21 cellular contexts compared by ENCODE assay signal in genomic region chr2:206647985-206648384, GRCh38. TPM values are rescaled to one million over a fixed set of nuclear protein-coding genes. Genes with fewer than 3 reads are reported as not detected.
DNase-seq lines count a peak whose midpoint lies in the region; ATAC-seq, FAIRE-seq and TF ChIP-seq lines count a peak whose summit lies in the region.
"Had no signal": no experiment of that assay in that cellular context is flagged by ENCODE, and none has a peak within 500 bp of the region (broad histone marks: within the 10 kb centered on the region; RNA-seq: fewer than 3 reads in every experiment).

No MANE protein-coding gene starts in this region.

- H3K9me3 ChIP-seq in HepG2 (ENCODE audit: low read length) (no peaks in the 10 kb centered on the region), right lobe of liver (no peaks in the 10 kb centered on the region), SK-N-MC (ENCODE audit: low read depth, low read length) (no peaks in the 10 kb centered on the region)
- H3K9me3 ChIP-seq: A549, HAP-1 had no signal

- no peak overlapping the region for H3K4me2 ChIP-seq in HepG2 (ENCODE audit: low read depth, low read length)
- H3K4me2 ChIP-seq: A549 had no signal

- H3K79me2 ChIP-seq in HepG2 (ENCODE audit: insufficient read depth, low read length), result no peaks in the 10 kb centered on the region

- H4K20me1 ChIP-seq in HepG2 (ENCODE audit: insufficient read depth, low read length), result no peaks in the 10 kb centered on the region

- CTCF ChIA-PET in HepG2 (lab: Yijun Ruan, JAX; ENCODE audit: low intra/inter-chr PET ratio, low total read pairs), result no interaction called here

- TF ChIP-seq RAD21 in HepG2 (CRISPR knock-in tag; IDR thresholded peaks at IDR 0.05), result no peak

- BruUV-seq in HepG2 (replicated peaks; lab: Mats Ljungman, UMichigan), result no TSS peak

- intact Hi-C loops in HepG2 (cut with micrococcal nuclease; ENCODE audit: unreplicated experiment) (no loop called here), right lobe of liver (cut with DNase I) (no loop called here), left ventricle myocardium superior (cut with micrococcal nuclease) (no loop called here)

- ATAC-seq in HepG2 (no peak), right lobe of liver (no peak), left ventricle myocardium superior (no peak)
- ATAC-seq: A549 had no signal

- H3K27me3 ChIP-seq in HepG2 (ENCODE audit: control insufficient read depth in 1 of 2, insufficient read depth in 2 of 2, low read length in 2 of 2) (no peaks in the 10 kb centered on the region), right lobe of liver (no peaks in the 10 kb centered on the region)

- WGBS in HepG2 (ENCODE audit: low lambda C conversion rate), result 0% methylated on average over 1 of the region's 1 CpG
- 54% methylated on average over 1 of the region's 1 CpG for WGBS in right lobe of liver (ENCODE audit: insufficient coverage, low coverage, low lambda C conversion rate, missing lambda C conversion rate)

- H3K4me1 ChIP-seq in HepG2 (ENCODE audit: insufficient read depth, low read length), result no peaks in the 10 kb centered on the region
- no peaks in the 10 kb centered on the region for H3K4me1 ChIP-seq in right lobe of liver
- H3K4me1 ChIP-seq: A549, HAP-1 had no signal

- in situ Hi-C loops in HepG2 (cut with HindIII; ENCODE audit: extremely low pct_ligation_motif_present, low pct_unique_long_range_greater_than_20kb), result no loop called here

- H3K4me3 ChIP-seq in HepG2 (replicated peaks in 1 of 3; ENCODE audit: insufficient read depth in 1 of 3, low read depth in 2 of 3, low read length in 3 of 3), result no peak overlapping the region
- no peak overlapping the region for H3K4me3 ChIP-seq in right lobe of liver
- H3K4me3 ChIP-seq in SK-N-MC, result no peak overlapping the region
- H3K4me3 ChIP-seq: A549, HAP-1 had no signal

- H3K36me3 ChIP-seq in HepG2 (replicated peaks in 1 of 2; ENCODE audit: control insufficient read depth in 1 of 2, insufficient read depth in 2 of 2, low read length in 2 of 2) (no peaks in the 10 kb centered on the region), right lobe of liver (no peaks in the 10 kb centered on the region), SK-N-MC (ENCODE audit: insufficient read depth, low read length) (no peaks in the 10 kb centered on the region)
- H3K36me3 ChIP-seq: HAP-1 had no signal

- no peak for TF ChIP-seq CTCF in HepG2 (CRISPR knock-in tag; IDR thresholded peaks at IDR 0.05)
- TF ChIP-seq CTCF in right lobe of liver (IDR thresholded peaks at IDR 0.05), result no peak
- TF ChIP-seq CTCF in GM10266 (IDR thresholded peaks at IDR 0.05; ENCODE audit: control insufficient read depth, insufficient read depth, low read depth, missing control alignments), result no peak

- POLR2A ChIA-PET in HepG2 (lab: Yijun Ruan, JAX), result no interaction called here

- no peak for FAIRE-seq in HepG2 (lab: Jason Lieb, UNC)
- FAIRE-seq: A549, HTR-8/SVneo had no signal

- H2AFZ ChIP-seq in HepG2 (ENCODE audit: low read length), result no peak overlapping the region

- H3K27ac ChIP-seq in HepG2 (ENCODE audit: extremely low read length, insufficient read depth, low read length) (no peak overlapping the region), right lobe of liver (no peak overlapping the region), SK-N-MC (no peak overlapping the region; the same call in 1 of the 2 replicates)
- H3K27ac ChIP-seq: A549, HL-60, RWPE1 had no signal

- DNase-seq in HepG2 (ENCODE audit: low spot score) (no peak), right lobe of liver (no peak), SK-N-MC (ENCODE audit: low read depth, low spot score) (peak; percentile 30), fibroblast of peridontal ligament (ENCODE audit: extremely low read depth) (peak; percentile 7), left ventricle myocardium superior (no peak), NCI-H774 (lab: John Stamatoyannopoulos, UW) (no peak), NCI-H2107 (lab: John Stamatoyannopoulos, UW) (no peak), GM10266 (ENCODE audit: extremely low spot score) (no peak)
- DNase-seq: C1 segment of cervical spinal cord, DMS 273 treated with DMSO at 0.1 percent for 48 hours, KBM-7, NCI-H1436, NCI-H2029, NCI-H2227 treated with DMSO at 0.1 percent for 48 hours, NCI-H524 treated with DMSO at 0.1 percent for 48 hours had no signal

- no peak overlapping the region for H3K9ac ChIP-seq in HepG2 (ENCODE audit: insufficient read depth, low read depth, low read length)
- no peak overlapping the region for H3K9ac ChIP-seq in SK-N-MC (ENCODE audit: insufficient read length)

- TF ChIP-seq EP300 in HepG2 (IDR thresholded peaks at IDR 0.05; ENCODE audit: low read depth in 2 of 2, low read length in 2 of 2) (no peak), HepG2 (CRISPR knock-in tag; IDR thresholded peaks at IDR 0.05; ENCODE audit: borderline replicate concordance) (no peak)

- TF ChIP-seq POLR2A in HepG2 (IDR thresholded peaks at IDR 0.05; ENCODE audit: insufficient read depth in 1 of 2, low read depth in 2 of 2, low read length in 2 of 2), result no peak
- no peak for TF ChIP-seq POLR2A in right lobe of liver (IDR thresholded peaks at IDR 0.05)

TF ChIP-seq in HepG2, 621 proteins besides CTCF, POLR2A, EP300 and RAD21:
- TF ChIP-seq KDM4B (CRISPR knock-in tag; IDR thresholded peaks at IDR 0.05), result no peak
- TF ChIP-seq ATF4 (CRISPR knock-in tag; IDR thresholded peaks at IDR 0.05), result peak in 1 of 2 experiments; percentile 44; a peak in 1 of 4 replicates
- TF ChIP-seq MTF1 (CRISPR knock-in tag; IDR thresholded peaks at IDR 0.05), result no peak
- TF ChIP-seq ZBTB4 (CRISPR knock-in tag; IDR thresholded peaks at IDR 0.05; ENCODE audit: borderline replicate concordance), result no peak
- TF ChIP-seq CEBPB (IDR thresholded peaks at IDR 0.05; ENCODE audit: borderline replicate concordance, low read depth, low read length), result peak; percentile 43; the same call in 1 of the 2 replicates

RNA-seq across cellular contexts. Expression of gene FAM237A, which starts 5.7 kb away (rescaled TPM):
- total RNA-seq in HepG2 (2016; rRNA removed; fragmentation: Illumina TruSeq; extraction: Trizol) (not detected in 2 replicates), right lobe of liver (not detected), left ventricle myocardium superior (2.0 TPM)
- not detected in 2 replicates for total RNA-seq in HepG2 (2016; cell fraction: cytosol; rRNA removed; fragmentation: Illumina TruSeq; extraction: Trizol; ENCODE audit: low read depth)
- total RNA-seq in HepG2 (2016; cell fraction: insoluble cytoplasmic fraction; rRNA removed; fragmentation: Illumina TruSeq; extraction: Trizol), result not detected in 2 replicates
- not detected in 2 replicates for total RNA-seq in HepG2 (2016; cell fraction: membrane; rRNA removed; fragmentation: Illumina TruSeq; extraction: Trizol)
- not detected in 2 replicates for total RNA-seq in HepG2 (2016; cell fraction: nucleus; rRNA removed; fragmentation: Illumina TruSeq; extraction: Trizol)
- polyA plus RNA-seq in HepG2 (2011; rRNA removed), result not detected in 2 replicates
- not detected in 2 replicates for polyA plus RNA-seq in HepG2 (2011; cell fraction: cytosol; rRNA removed)
- not detected in 2 replicates for polyA plus RNA-seq in HepG2 (2011; cell fraction: nucleus; rRNA removed)
- not detected in 2 replicates for polyA plus RNA-seq in HepG2 (2012)
- polyA plus RNA-seq in HepG2 (2016; cell fraction: cytosol; fragmentation: Illumina TruSeq; extraction: Trizol; ENCODE audit: low read depth), result not detected in 2 replicates
- polyA plus RNA-seq in HepG2 (2016; cell fraction: insoluble cytoplasmic fraction; fragmentation: Illumina TruSeq; extraction: Trizol; ENCODE audit: low read depth), result not detected in 2 replicates
- polyA plus RNA-seq in HepG2 (2016; cell fraction: membrane; fragmentation: Illumina TruSeq; extraction: Trizol; ENCODE audit: low read depth), result not detected in 2 replicates
- not detected in 2 replicates for polyA plus RNA-seq in HepG2 (2016; cell fraction: nucleus; fragmentation: Illumina TruSeq; extraction: Trizol; ENCODE audit: insufficient read depth, low read depth)
- not detected in 2 replicates for polyA minus RNA-seq in HepG2 (2011; rRNA and poly(A)+ RNA removed; ENCODE audit: low replicate concordance)
- polyA minus RNA-seq in HepG2 (2011; cell fraction: cytosol; rRNA and poly(A)+ RNA removed), result not detected in 2 replicates
- not detected in 2 replicates for polyA minus RNA-seq in HepG2 (2011; cell fraction: nucleus; rRNA and poly(A)+ RNA removed)
- total RNA-seq: Daoy had no signal
- polyA plus RNA-seq: A549 had no signal

Comparison
In these comparisons a context has a peak if more than half of its experiments do, and no peak if none do; other contexts are left out.
1. DNase-seq: peak in SK-N-MC (single experiment) and fibroblast of peridontal ligament (single experiment); none in HepG2 (single experiment), right lobe of liver (0 of 3), left ventricle myocardium superior (single experiment), NCI-H774 (single experiment), NCI-H2107 (single experiment) and GM10266 (single experiment).